Comparison of ENCODE assay signal across 8 cellular contexts in the genomic region with DNA sequence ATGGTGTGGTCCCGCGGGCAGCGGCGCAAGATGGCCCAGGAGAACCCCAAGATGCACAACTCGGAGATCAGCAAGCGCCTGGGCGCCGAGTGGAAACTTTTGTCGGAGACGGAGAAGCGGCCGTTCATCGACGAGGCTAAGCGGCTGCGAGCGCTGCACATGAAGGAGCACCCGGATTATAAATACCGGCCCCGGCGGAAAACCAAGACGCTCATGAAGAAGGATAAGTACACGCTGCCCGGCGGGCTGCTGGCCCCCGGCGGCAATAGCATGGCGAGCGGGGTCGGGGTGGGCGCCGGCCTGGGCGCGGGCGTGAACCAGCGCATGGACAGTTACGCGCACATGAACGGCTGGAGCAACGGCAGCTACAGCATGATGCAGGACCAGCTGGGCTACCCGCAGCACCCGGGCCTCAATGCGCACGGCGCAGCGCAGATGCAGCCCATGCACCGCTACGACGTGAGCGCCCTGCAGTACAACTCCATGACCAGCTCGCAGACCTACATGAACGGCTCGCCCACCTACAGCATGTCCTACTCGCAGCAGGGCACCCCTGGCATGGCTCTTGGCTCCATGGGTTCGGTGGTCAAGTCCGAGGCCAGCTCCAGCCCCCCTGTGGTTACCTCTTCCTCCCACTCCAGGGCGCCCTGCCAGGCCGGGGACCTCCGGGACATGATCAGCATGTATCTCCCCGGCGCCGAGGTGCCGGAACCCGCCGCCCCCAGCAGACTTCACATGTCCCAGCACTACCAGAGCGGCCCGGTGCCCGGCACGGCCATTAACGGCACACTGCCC. TPM values are rescaled to one million over a fixed set of nuclear protein-coding genes. Genes with fewer than 3 reads are reported as not detected.
DNase-seq lines count a peak whose midpoint lies in the region; ATAC-seq and TF ChIP-seq lines count a peak whose summit lies in the region.
"Had no signal": no experiment of that assay in that cellular context is flagged by ENCODE, and none has a peak within 500 bp of the region (broad histone marks: within the 10 kb centered on the region; RNA-seq: fewer than 3 reads in every experiment).

No MANE protein-coding gene starts in this region.

- peaks cover 6% of the 10 kb centered on the region for H3K9me3 Mint-ChIP-seq in stimulated activated effector memory CD8-positive, alpha-beta T cell treated with anti-CD3 and anti-CD28 coated beads, Interleukin-12 subunit alpha, Interleukin-12 subunit beta, amount 100 ng/mL, for 72 hours

- DNase-seq in LNCaP clone FGC (ENCODE audit: low read depth) (no peak), SJCRH30 (peak; percentile 71 to 74), left ventricle myocardium inferior (no peak)
- DNase-seq in stimulated activated effector memory CD8-positive, alpha-beta T cell treated with anti-CD3 and anti-CD28 coated beads, Interleukin-12 subunit alpha, Interleukin-12 subunit beta, amount 100 ng/mL, for 72 hours (ENCODE audit: low spot score in 2 of 2) = no peak
- no peak for DNase-seq in stimulated activated CD4-positive, alpha-beta T cell treated with anti-CD3 and anti-CD28 coated beads, Interleukin-1b, Interleukin-23, amount 100 ng/mL, for 48 hours
- DNase-seq in effector CD4-positive, alpha-beta T cell = no peak

- TF ChIP-seq CTCF in LNCaP clone FGC (IDR thresholded peaks at IDR 0.05; ENCODE audit: control insufficient read depth, extremely low read depth, insufficient read depth) = no peak
- no peak for TF ChIP-seq CTCF in left ventricle myocardium inferior (IDR thresholded peaks at IDR 0.05; ENCODE audit: borderline replicate concordance)

- no peak overlapping the region for H3K27ac Mint-ChIP-seq in stimulated activated effector memory CD8-positive, alpha-beta T cell treated with anti-CD3 and anti-CD28 coated beads, Interleukin-12 subunit alpha, Interleukin-12 subunit beta, amount 100 ng/mL, for 72 hours

- H3K9me3 ChIP-seq in SJCRH30 (replicated peaks) = no peaks in the 10 kb centered on the region
- no peaks in the 10 kb centered on the region for H3K9me3 ChIP-seq in left ventricle myocardium inferior (replicated peaks)

- peaks cover 8% of the 10 kb centered on the region; the same call in 1 of the 2 replicates for H3K4me1 ChIP-seq in SJCRH30
- peaks cover 34% of the 10 kb centered on the region for H3K4me1 ChIP-seq in left ventricle myocardium inferior

- H3K27me3 ChIP-seq in SJCRH30 (no peaks in the 10 kb centered on the region), left ventricle myocardium inferior (ENCODE audit: low read depth) (peaks cover 100% of the 10 kb centered on the region)

- no peak overlapping the region for H3K4me3 Mint-ChIP-seq in stimulated activated effector memory CD8-positive, alpha-beta T cell treated with anti-CD3 and anti-CD28 coated beads, Interleukin-12 subunit alpha, Interleukin-12 subunit beta, amount 100 ng/mL, for 72 hours

- H3K27ac ChIP-seq in SJCRH30 (peak overlapping the region; percentile 62), left ventricle myocardium inferior (replicated peaks) (peak overlapping the region; percentile 15)

- H3K36me3 Mint-ChIP-seq in stimulated activated effector memory CD8-positive, alpha-beta T cell treated with anti-CD3 and anti-CD28 coated beads, Interleukin-12 subunit alpha, Interleukin-12 subunit beta, amount 100 ng/mL, for 72 hours = no peaks in the 10 kb centered on the region

- intact Hi-C loops in left ventricle myocardium inferior (cut with micrococcal nuclease) = no loop called here

- H3K36me3 ChIP-seq in SJCRH30 (no peaks in the 10 kb centered on the region), left ventricle myocardium inferior (no peaks in the 10 kb centered on the region)

- peaks cover 6% of the 10 kb centered on the region for H3K4me1 Mint-ChIP-seq in stimulated activated effector memory CD8-positive, alpha-beta T cell treated with anti-CD3 and anti-CD28 coated beads, Interleukin-12 subunit alpha, Interleukin-12 subunit beta, amount 100 ng/mL, for 72 hours

- H3K4me3 ChIP-seq in LNCaP clone FGC (ENCODE audit: low read depth, low read length) (peak overlapping the region; percentile 27), SJCRH30 (peak overlapping the region; percentile 66), left ventricle myocardium inferior (peak overlapping the region; percentile 54)

- ATAC-seq in stimulated activated effector memory CD8-positive, alpha-beta T cell treated with anti-CD3 and anti-CD28 coated beads, Interleukin-12 subunit alpha, Interleukin-12 subunit beta, amount 100 ng/mL, for 72 hours = peak; percentile 36
- no peak for ATAC-seq in GM18498 (IDR thresholded peaks at IDR 0.05; ENCODE audit: unreplicated experiment)

RNA-seq across cellular contexts. Expression of gene SOX2, which starts 1.0 kb away (rescaled TPM):
- total RNA-seq in SJCRH30 (2014; rRNA removed; shearing (Covaris generic)) = 4.7 and 5.4 TPM in 2 replicates
- 0.16 TPM for total RNA-seq in left ventricle myocardium inferior
- total RNA-seq: LHCN-M2 had no signal

Comparison
In these comparisons a context has a peak if more than half of its experiments do, and no peak if none do; other contexts are left out.
1. DNase-seq: peak in SJCRH30 (2 of 2); none in LNCaP clone FGC (single experiment), left ventricle myocardium inferior (single experiment), stimulated activated effector memory CD8-positive, alpha-beta T cell treated with anti-CD3 and anti-CD28 coated beads, Interleukin-12 subunit alpha, Interleukin-12 subunit beta, amount 100 ng/mL, for 72 hours (0 of 2), stimulated activated CD4-positive, alpha-beta T cell treated with anti-CD3 and anti-CD28 coated beads, Interleukin-1b, Interleukin-23, amount 100 ng/mL, for 48 hours (single experiment) and effector CD4-positive, alpha-beta T cell (single experiment).
2. Peak in every context shown above with its lines, with median percentiles within 50 percentile points of each other: H3K4me3 ChIP-seq.